Comparison of ENCODE assay signal across 12 cellular contexts in the genomic region with DNA sequence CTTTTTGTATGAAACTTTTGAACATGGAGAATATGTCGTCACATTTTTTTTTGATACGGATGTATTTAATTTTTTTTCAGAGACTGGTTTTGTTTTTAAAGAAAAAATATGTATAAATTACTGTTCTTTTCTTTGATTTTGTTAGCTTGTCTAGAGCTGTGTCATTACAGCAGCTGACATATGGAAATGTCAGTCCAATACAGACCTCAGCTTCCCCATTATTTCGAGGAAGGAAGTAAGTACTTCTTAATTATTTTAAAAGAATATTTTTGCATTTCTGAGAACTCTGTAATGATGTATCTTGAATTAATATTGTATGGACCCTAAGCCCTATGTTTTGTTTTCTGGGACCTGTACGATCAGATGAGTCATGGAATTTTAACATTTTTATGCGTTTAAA.
"Had no signal": no experiment of that assay in that cellular context is flagged by ENCODE, and none has a peak within 500 bp of the region (broad histone marks: within the 10 kb centered on the region; RNA-seq: fewer than 3 reads in every experiment).

No MANE protein-coding gene starts in this region.

- H3K9me3 Mint-ChIP-seq: effector memory CD8-positive, alpha-beta T cell had no signal

- H3K27ac Mint-ChIP-seq: activated T-helper 17 cell treated with anti-CD3 and anti-CD28 coated beads, Interleukin-2, amount 50 U/mL, for 72 hours; stimulated activated effector memory CD8-positive, alpha-beta T cell treated with anti-CD3 and anti-CD28 coated beads, Interleukin-12 subunit alpha, Interleukin-12 subunit beta, amount 100 ng/mL, for 72 hours had no signal

- FAIRE-seq: urothelium cell line had no signal

- DNase-seq: activated CD4-positive, alpha-beta T cell treated with anti-CD3 and anti-CD28 coated beads for 48 hours; activated CD8-positive, alpha-beta memory T cell treated with anti-CD3 and anti-CD28 coated beads, Interleukin-2, amount 50 U/mL, for 48 hours; activated naive CD4-positive, alpha-beta T cell treated with Interleukin-2 at 50 U/mL for 16 hours; cerebellar nuclear complex; effector memory CD8-positive, alpha-beta T cell; foreskin melanocyte had no signal

- ATAC-seq: activated T-helper 17 cell treated with anti-CD3 and anti-CD28 coated beads, Interleukin-2, amount 50 U/mL, for 72 hours; effector memory CD8-positive, alpha-beta T cell; stimulated activated effector memory CD8-positive, alpha-beta T cell treated with anti-CD3 and anti-CD28 coated beads, Interleukin-12 subunit alpha, Interleukin-12 subunit beta, amount 100 ng/mL, for 72 hours had no signal

- H3K4me1 ChIP-seq: ascending aorta, breast epithelium had no signal

- H3K4me3 ChIP-seq: ascending aorta, breast epithelium, thoracic aorta had no signal

- H3K27me3 Mint-ChIP-seq: activated T-helper 17 cell treated with anti-CD3 and anti-CD28 coated beads, Interleukin-2, amount 50 U/mL, for 72 hours; effector memory CD8-positive, alpha-beta T cell had no signal

- H3K27me3 ChIP-seq: ascending aorta, breast epithelium had no signal

- H3K4me3 Mint-ChIP-seq: activated T-helper 17 cell treated with anti-CD3 and anti-CD28 coated beads, Interleukin-2, amount 50 U/mL, for 72 hours; effector memory CD8-positive, alpha-beta T cell; stimulated activated effector memory CD8-positive, alpha-beta T cell treated with anti-CD3 and anti-CD28 coated beads, Interleukin-12 subunit alpha, Interleukin-12 subunit beta, amount 100 ng/mL, for 72 hours had no signal

- H3K27ac ChIP-seq: ascending aorta, breast epithelium, thoracic aorta had no signal
